In the genomic region with DNA sequence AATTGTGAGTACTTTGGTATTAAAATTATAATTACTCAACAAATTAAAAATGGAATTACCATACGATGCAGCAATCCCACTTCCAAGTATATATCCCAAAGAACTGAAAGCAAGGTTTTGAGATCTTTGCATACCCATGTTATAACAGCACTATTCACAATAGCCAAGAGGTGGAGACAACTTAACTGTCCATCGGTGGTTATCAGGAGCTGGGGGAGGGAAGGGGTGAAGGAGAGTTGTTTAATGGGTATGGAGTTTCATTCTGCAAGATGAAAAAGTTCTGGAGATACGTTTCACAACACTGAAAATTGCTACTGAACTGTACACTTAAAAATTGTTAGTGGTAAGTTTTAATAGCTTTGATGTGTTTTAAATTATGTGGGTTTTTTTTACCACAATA, we compare ENCODE assay signal across 1 cellular context.
TF ChIP-seq lines count a peak whose summit lies in the region.

No MANE protein-coding gene starts in this region.

TF ChIP-seq in SK-N-SH treated with all-trans-retinoic acid at 6 μM for 48 hours, 23 proteins besides CTCF, POLR2A, EP300 and RAD21 (continued from another document):
- no peak for TF ChIP-seq ARNTL (CRISPR knock-in tag; IDR thresholded peaks at IDR 0.05; ENCODE audit: borderline replicate concordance, low read depth)
- TF ChIP-seq, protein P1, sequence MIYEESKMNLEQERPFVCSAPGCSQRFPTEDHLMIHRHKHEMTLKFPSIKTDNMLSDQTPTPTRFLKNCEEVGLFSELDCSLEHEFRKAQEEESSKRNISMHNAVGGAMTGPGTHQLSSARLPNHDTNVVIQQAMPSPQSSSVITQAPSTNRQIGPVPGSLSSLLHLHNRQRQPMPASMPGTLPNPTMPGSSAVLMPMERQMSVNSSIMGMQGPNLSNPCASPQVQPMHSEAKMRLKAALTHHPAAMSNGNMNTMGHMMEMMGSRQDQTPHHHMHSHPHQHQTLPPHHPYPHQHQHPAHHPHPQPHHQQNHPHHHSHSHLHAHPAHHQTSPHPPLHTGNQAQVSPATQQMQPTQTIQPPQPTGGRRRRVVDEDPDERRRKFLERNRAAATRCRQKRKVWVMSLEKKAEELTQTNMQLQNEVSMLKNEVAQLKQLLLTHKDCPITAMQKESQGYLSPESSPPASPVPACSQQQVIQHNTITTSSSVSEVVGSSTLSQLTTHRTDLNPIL (CRISPR knock-in tag; IDR thresholded peaks at IDR 0.05; ENCODE audit: low read depth): no peak
- TF ChIP-seq, protein P2, sequence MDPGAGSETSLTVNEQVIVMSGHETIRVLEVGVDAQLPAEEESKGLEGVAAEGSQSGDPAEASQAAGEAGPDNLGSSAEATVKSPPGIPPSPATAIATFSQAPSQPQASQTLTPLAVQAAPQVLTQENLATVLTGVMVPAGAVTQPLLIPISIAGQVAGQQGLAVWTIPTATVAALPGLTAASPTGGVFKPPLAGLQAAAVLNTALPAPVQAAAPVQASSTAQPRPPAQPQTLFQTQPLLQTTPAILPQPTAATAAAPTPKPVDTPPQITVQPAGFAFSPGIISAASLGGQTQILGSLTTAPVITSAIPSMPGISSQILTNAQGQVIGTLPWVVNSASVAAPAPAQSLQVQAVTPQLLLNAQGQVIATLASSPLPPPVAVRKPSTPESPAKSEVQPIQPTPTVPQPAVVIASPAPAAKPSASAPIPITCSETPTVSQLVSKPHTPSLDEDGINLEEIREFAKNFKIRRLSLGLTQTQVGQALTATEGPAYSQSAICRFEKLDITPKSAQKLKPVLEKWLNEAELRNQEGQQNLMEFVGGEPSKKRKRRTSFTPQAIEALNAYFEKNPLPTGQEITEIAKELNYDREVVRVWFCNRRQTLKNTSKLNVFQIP (CRISPR knock-in tag; IDR thresholded peaks at IDR 0.05; ENCODE audit: borderline replicate concordance, low read depth): no peak
- TF ChIP-seq OSR1 (CRISPR knock-in tag; IDR thresholded peaks at IDR 0.05): no peak
- TF ChIP-seq ESRRG (CRISPR knock-in tag; IDR thresholded peaks at IDR 0.05): no peak
- TF ChIP-seq, protein P3, sequence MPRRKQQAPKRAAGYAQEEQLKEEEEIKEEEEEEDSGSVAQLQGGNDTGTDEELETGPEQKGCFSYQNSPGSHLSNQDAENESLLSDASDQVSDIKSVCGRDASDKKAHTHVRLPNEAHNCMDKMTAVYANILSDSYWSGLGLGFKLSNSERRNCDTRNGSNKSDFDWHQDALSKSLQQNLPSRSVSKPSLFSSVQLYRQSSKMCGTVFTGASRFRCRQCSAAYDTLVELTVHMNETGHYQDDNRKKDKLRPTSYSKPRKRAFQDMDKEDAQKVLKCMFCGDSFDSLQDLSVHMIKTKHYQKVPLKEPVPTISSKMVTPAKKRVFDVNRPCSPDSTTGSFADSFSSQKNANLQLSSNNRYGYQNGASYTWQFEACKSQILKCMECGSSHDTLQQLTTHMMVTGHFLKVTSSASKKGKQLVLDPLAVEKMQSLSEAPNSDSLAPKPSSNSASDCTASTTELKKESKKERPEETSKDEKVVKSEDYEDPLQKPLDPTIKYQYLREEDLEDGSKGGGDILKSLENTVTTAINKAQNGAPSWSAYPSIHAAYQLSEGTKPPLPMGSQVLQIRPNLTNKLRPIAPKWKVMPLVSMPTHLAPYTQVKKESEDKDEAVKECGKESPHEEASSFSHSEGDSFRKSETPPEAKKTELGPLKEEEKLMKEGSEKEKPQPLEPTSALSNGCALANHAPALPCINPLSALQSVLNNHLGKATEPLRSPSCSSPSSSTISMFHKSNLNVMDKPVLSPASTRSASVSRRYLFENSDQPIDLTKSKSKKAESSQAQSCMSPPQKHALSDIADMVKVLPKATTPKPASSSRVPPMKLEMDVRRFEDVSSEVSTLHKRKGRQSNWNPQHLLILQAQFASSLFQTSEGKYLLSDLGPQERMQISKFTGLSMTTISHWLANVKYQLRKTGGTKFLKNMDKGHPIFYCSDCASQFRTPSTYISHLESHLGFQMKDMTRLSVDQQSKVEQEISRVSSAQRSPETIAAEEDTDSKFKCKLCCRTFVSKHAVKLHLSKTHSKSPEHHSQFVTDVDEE (CRISPR knock-in tag; IDR thresholded peaks at IDR 0.05): no peak
- TF ChIP-seq, protein P4, sequence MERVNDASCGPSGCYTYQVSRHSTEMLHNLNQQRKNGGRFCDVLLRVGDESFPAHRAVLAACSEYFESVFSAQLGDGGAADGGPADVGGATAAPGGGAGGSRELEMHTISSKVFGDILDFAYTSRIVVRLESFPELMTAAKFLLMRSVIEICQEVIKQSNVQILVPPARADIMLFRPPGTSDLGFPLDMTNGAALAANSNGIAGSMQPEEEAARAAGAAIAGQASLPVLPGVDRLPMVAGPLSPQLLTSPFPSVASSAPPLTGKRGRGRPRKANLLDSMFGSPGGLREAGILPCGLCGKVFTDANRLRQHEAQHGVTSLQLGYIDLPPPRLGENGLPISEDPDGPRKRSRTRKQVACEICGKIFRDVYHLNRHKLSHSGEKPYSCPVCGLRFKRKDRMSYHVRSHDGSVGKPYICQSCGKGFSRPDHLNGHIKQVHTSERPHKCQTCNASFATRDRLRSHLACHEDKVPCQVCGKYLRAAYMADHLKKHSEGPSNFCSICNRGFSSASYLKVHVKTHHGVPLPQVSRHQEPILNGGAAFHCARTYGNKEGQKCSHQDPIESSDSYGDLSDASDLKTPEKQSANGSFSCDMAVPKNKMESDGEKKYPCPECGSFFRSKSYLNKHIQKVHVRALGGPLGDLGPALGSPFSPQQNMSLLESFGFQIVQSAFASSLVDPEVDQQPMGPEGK (CRISPR knock-in tag; IDR thresholded peaks at IDR 0.05; ENCODE audit: borderline replicate concordance): no peak
TF ChIP-seq in SK-N-SH treated with all-trans-retinoic acid at 6 μM for 48 hours: peak in this region for 0.
